ENCODE assay signal across 18 cellular contexts in genomic region chr1:211616231-211617031, GRCh38. TPM values are rescaled to one million over a fixed set of nuclear protein-coding genes. Genes with fewer than 3 reads are reported as not detected.
DNase-seq lines count a peak whose midpoint lies in the region; ATAC-seq and TF ChIP-seq lines count a peak whose summit lies in the region.
"Had no signal": no experiment of that assay in that cellular context is flagged by ENCODE, and none has a peak within 500 bp of the region (broad histone marks: within the 10 kb centered on the region; RNA-seq: fewer than 3 reads in every experiment).

No MANE protein-coding gene starts in this region.

- DNase-seq in NCI-H446 treated with DMSO at 0.1 percent for 48 hours (lab: John Stamatoyannopoulos, UW) (peak; percentile 83), esophagus muscularis mucosa (ENCODE audit: extremely low spot score) (no peak), medulla oblongata (ENCODE audit: extremely low spot score) (peak; percentile 40), thoracic aorta (ENCODE audit: low spot score) (peak; percentile 38), NCI-H1092 treated with DMSO at 0.1 percent for 48 hours (lab: John Stamatoyannopoulos, UW) (no peak)
- no peak for DNase-seq in activated naive CD4-positive, alpha-beta T cell treated with anti-CD3 and anti-CD28 coated beads, Interleukin-2, amount 10 ng/mL, durations not matched to agents 7 days and 5 days
- DNase-seq: activated CD8-positive, alpha-beta memory T cell treated with anti-CD3 and anti-CD28 coated beads, Interleukin-2, amount 50 U/mL, for 4 hours; activated naive CD8-positive, alpha-beta T cell treated with anti-CD3 and anti-CD28 coated beads, Interleukin-2, amount 10 ng/mL, durations not matched to agents 7 days and 5 days; cortex of kidney; DMS53; NCI-H1105; Peyer's patch had no signal

- WGBS in esophagus muscularis mucosa: 69% methylated on average over 6 of the region's 14 CpGs

- no peak for TF ChIP-seq EP300 in esophagus muscularis mucosa (IDR thresholded peaks at IDR 0.05)

- H3K4me3 Mint-ChIP-seq in activated naive CD4-positive, alpha-beta T cell treated with anti-CD3 and anti-CD28 coated beads, Interleukin-2, amount 10 ng/mL, durations not matched to agents 7 days and 5 days: no peak overlapping the region
- H3K4me3 Mint-ChIP-seq: activated naive CD8-positive, alpha-beta T cell treated with anti-CD3 and anti-CD28 coated beads, Interleukin-2, amount 10 ng/mL, durations not matched to agents 7 days and 5 days had no signal

- peaks cover 10% of the 10 kb centered on the region for H3K27me3 Mint-ChIP-seq in activated naive CD4-positive, alpha-beta T cell treated with anti-CD3 and anti-CD28 coated beads, Interleukin-2, amount 10 ng/mL, durations not matched to agents 7 days and 5 days
- H3K27me3 Mint-ChIP-seq: activated naive CD8-positive, alpha-beta T cell treated with anti-CD3 and anti-CD28 coated beads, Interleukin-2, amount 10 ng/mL, durations not matched to agents 7 days and 5 days had no signal

- CTCF ChIA-PET in activated naive CD4-positive, alpha-beta T cell treated with anti-CD3 and anti-CD28 coated beads, Interleukin-2, amount 10 ng/mL, durations not matched to agents 7 days and 5 days (lab: Charles Lee): interaction anchor here (0.5 kb wide), 1 partner anchor 10 kb away, joined by 3 read pairs; no protein-coding TSS in a partner anchor

- TF ChIP-seq POLR2A in esophagus muscularis mucosa (IDR thresholded peaks at IDR 0.05; ENCODE audit: low read depth): no peak

- H3K4me1 ChIP-seq in esophagus muscularis mucosa (peaks cover 28 to 41% (median 39%) of the 10 kb centered on the region in 4 donors), thoracic aorta (ENCODE audit: control insufficient read depth in 1 of 2, low read depth in 2 of 2) (peaks cover 16 to 50% of the 10 kb centered on the region in 2 donors)
- H3K4me1 ChIP-seq: pancreas had no signal

- no peaks in the 10 kb centered on the region for H3K36me3 Mint-ChIP-seq in activated naive CD4-positive, alpha-beta T cell treated with anti-CD3 and anti-CD28 coated beads, Interleukin-2, amount 10 ng/mL, durations not matched to agents 7 days and 5 days
- H3K36me3 Mint-ChIP-seq: activated naive CD8-positive, alpha-beta T cell treated with anti-CD3 and anti-CD28 coated beads, Interleukin-2, amount 10 ng/mL, durations not matched to agents 7 days and 5 days had no signal

- H3K4me1 Mint-ChIP-seq in activated naive CD4-positive, alpha-beta T cell treated with anti-CD3 and anti-CD28 coated beads, Interleukin-2, amount 10 ng/mL, durations not matched to agents 7 days and 5 days: peaks cover 3% of the 10 kb centered on the region

- intact Hi-C loops in esophagus muscularis mucosa (cut with DNase I): no loop called here

- no peaks in the 10 kb centered on the region for H3K27me3 ChIP-seq in esophagus muscularis mucosa
- H3K27me3 ChIP-seq in thoracic aorta (replicated peaks; ENCODE audit: insufficient read depth): no peaks in the 10 kb centered on the region
- H3K27me3 ChIP-seq: BLaER1, pancreas, Peyer's patch, upper lobe of left lung had no signal

- H3K27ac ChIP-seq in esophagus muscularis mucosa (replicated peaks in 1 of 4) (peak overlapping the region; percentile 52 to 73 (median 61)), thoracic aorta (peak overlapping the region; percentile 61 to 76)
- H3K27ac ChIP-seq: BLaER1, pancreas, Peyer's patch had no signal

- H3K9me3 Mint-ChIP-seq in activated naive CD4-positive, alpha-beta T cell treated with anti-CD3 and anti-CD28 coated beads, Interleukin-2, amount 10 ng/mL, durations not matched to agents 7 days and 5 days: no peaks in the 10 kb centered on the region
- H3K9me3 Mint-ChIP-seq: activated naive CD8-positive, alpha-beta T cell treated with anti-CD3 and anti-CD28 coated beads, Interleukin-2, amount 10 ng/mL, durations not matched to agents 7 days and 5 days had no signal

- H3K36me3 ChIP-seq in esophagus muscularis mucosa (no peaks in the 10 kb centered on the region), thoracic aorta (no peaks in the 10 kb centered on the region)
- H3K36me3 ChIP-seq: BLaER1, pancreas, Peyer's patch, upper lobe of left lung had no signal

- H3K27ac Mint-ChIP-seq in activated naive CD4-positive, alpha-beta T cell treated with anti-CD3 and anti-CD28 coated beads, Interleukin-2, amount 10 ng/mL, durations not matched to agents 7 days and 5 days: no peak overlapping the region
- H3K27ac Mint-ChIP-seq: activated naive CD8-positive, alpha-beta T cell treated with anti-CD3 and anti-CD28 coated beads, Interleukin-2, amount 10 ng/mL, durations not matched to agents 7 days and 5 days had no signal

- peak; percentile 75 for ATAC-seq in thoracic aorta (ENCODE audit: insufficient number of reproducible peaks, low FRiP score, low read depth)
- no peak for ATAC-seq in HG03135 (IDR thresholded peaks at IDR 0.05; ENCODE audit: unreplicated experiment)
- ATAC-seq in GM19452 (IDR thresholded peaks at IDR 0.05; ENCODE audit: unreplicated experiment): no peak

- H3K4me3 ChIP-seq in esophagus muscularis mucosa (no peak overlapping the region), thoracic aorta (no peak overlapping the region)
- H3K4me3 ChIP-seq: BLaER1, pancreas, Peyer's patch, upper lobe of left lung had no signal

- H3K9me3 ChIP-seq in esophagus muscularis mucosa: no peaks in the 10 kb centered on the region
- H3K9me3 ChIP-seq in thoracic aorta: no peaks in the 10 kb centered on the region
- H3K9me3 ChIP-seq: BLaER1, pancreas, Peyer's patch, upper lobe of left lung had no signal

- no peak for TF ChIP-seq CTCF in esophagus muscularis mucosa (IDR thresholded peaks at IDR 0.05)
- TF ChIP-seq CTCF in thoracic aorta (IDR thresholded peaks at IDR 0.05): no peak

RNA-seq across cellular contexts. Expression of gene SLC30A1, which starts 37.5 kb away (rescaled TPM):
- 10 to 100 TPM in 3 of 4 donors, 1 to 10 TPM in 1; 7.5 to 10.6 (median 10.2) TPM for total RNA-seq in esophagus muscularis mucosa
- total RNA-seq in thoracic aorta: 10 to 100 TPM in 1 of 2 donors, 1 to 10 TPM in 1; 8.8 to 23.9 TPM

RNA-seq across cellular contexts. Expression of gene NEK2, which starts 59.0 kb away (rescaled TPM):
- total RNA-seq in esophagus muscularis mucosa: not detected
- total RNA-seq in thoracic aorta: under 1 TPM in 1 of 2 donors, not detected in 1; 0.35 TPM
- total RNA-seq: mesenteric fat pad had no signal

Comparison
In these comparisons a context has a peak if more than half of its experiments do, and no peak if none do; other contexts are left out.
1. DNase-seq: peak in NCI-H446 treated with DMSO at 0.1 percent for 48 hours (single experiment), medulla oblongata (single experiment) and thoracic aorta (single experiment); none in esophagus muscularis mucosa (single experiment), activated naive CD4-positive, alpha-beta T cell treated with anti-CD3 and anti-CD28 coated beads, Interleukin-2, amount 10 ng/mL, durations not matched to agents 7 days and 5 days (single experiment) and NCI-H1092 treated with DMSO at 0.1 percent for 48 hours (single experiment).